ENCODE assay signal across 19 cellular contexts in genomic region chr17:76148015-76148326, GRCh38. TPM values are rescaled to one million over a fixed set of nuclear protein-coding genes. Genes with fewer than 3 reads are reported as not detected.
"Had no signal": no experiment of that assay in that cellular context is flagged by ENCODE, and none has a peak within 500 bp of the region (broad histone marks: within the 10 kb centered on the region; RNA-seq: fewer than 3 reads in every experiment).

No MANE protein-coding gene starts in this region.

- H3K27me3 Mint-ChIP-seq: activated B cell treated with CpG ODN at 0.5 μM for 24 hours; activated CD8-positive, alpha-beta T cell treated with anti-CD3 and anti-CD28 coated beads for 36 hours; naive thymus-derived CD8-positive, alpha-beta T cell; stimulated activated naive B cell treated with anti-CD40 and anti-IgM and Interleukin-4, amounts not matched to agents 10 μg/mL and 1 μg/mL and 100 μg/mL, for 72 hours had no signal

- H3K27me3 ChIP-seq: hepatocyte, right lobe of liver had no signal

- H3K4me1 ChIP-seq: parathyroid adenoma had no signal

- H3K36me3 ChIP-seq: right lobe of liver, thoracic aorta had no signal

- ATAC-seq: activated CD8-positive, alpha-beta T cell treated with anti-CD3 and anti-CD28 coated beads for 36 hours; activated T-cell treated with anti-CD3 and anti-CD28 coated beads, Interleukin-2, amount 50 U/mL, for 4 hours; naive thymus-derived CD8-positive, alpha-beta T cell; stimulated activated naive B cell treated with anti-CD40 and anti-IgM and Interleukin-4, amounts not matched to agents 10 μg/mL and 1 μg/mL and 100 μg/mL, for 72 hours had no signal

- H3K9me3 Mint-ChIP-seq: activated B cell treated with CpG ODN at 0.5 μM for 24 hours; activated CD8-positive, alpha-beta T cell treated with anti-CD3 and anti-CD28 coated beads for 36 hours; activated naive CD4-positive, alpha-beta T cell treated with anti-CD3 and anti-CD28 coated beads for 36 hours; activated T-cell treated with anti-CD3 and anti-CD28 coated beads, Interleukin-2, amount 50 U/mL, for 4 hours; naive thymus-derived CD8-positive, alpha-beta T cell; stimulated activated naive B cell treated with anti-CD40 and anti-IgM and Interleukin-4, amounts not matched to agents 10 μg/mL and 1 μg/mL and 100 μg/mL, for 72 hours had no signal

- H3K27ac Mint-ChIP-seq: activated B cell treated with CpG ODN at 0.5 μM for 24 hours; activated naive CD4-positive, alpha-beta T cell treated with anti-CD3 and anti-CD28 coated beads for 36 hours had no signal

- DNase-seq: activated B cell treated with CpG ODN at 0.5 μM for 24 hours; activated CD4-positive, alpha-beta T cell treated with anti-CD3 and anti-CD28 coated beads for 4 hours; activated CD8-positive, alpha-beta T cell treated with anti-CD3 and anti-CD28 coated beads for 36 hours; activated T-cell treated with anti-CD3 and anti-CD28 coated beads, Interleukin-2, amount 50 U/mL, for 4 hours; amniotic stem cell; effector memory CD4-positive, alpha-beta T cell; mesendoderm; naive thymus-derived CD8-positive, alpha-beta T cell; stimulated activated CD4-positive, alpha-beta T cell treated with anti-CD3 and anti-CD28 coated beads, Interleukin-4, amount 100 ng/mL, for 4 hours; stimulated activated naive B cell treated with anti-CD40 and anti-IgM and Interleukin-4, amounts not matched to agents 10 μg/mL and 1 μg/mL and 100 μg/mL, for 72 hours had no signal

- H3K36me3 Mint-ChIP-seq: stimulated activated naive B cell treated with anti-CD40 and anti-IgM and Interleukin-4, amounts not matched to agents 10 μg/mL and 1 μg/mL and 100 μg/mL, for 72 hours had no signal

- H2AFZ ChIP-seq: hepatocyte, parathyroid adenoma had no signal

- H3K27ac ChIP-seq: hepatocyte, parathyroid adenoma, right lobe of liver, thoracic aorta had no signal

- H3K4me2 ChIP-seq: hepatocyte, smooth muscle cell had no signal

- H3K4me3 ChIP-seq: hepatocyte, right lobe of liver, smooth muscle cell, thoracic aorta had no signal

- H3K79me2 ChIP-seq: hepatocyte, parathyroid adenoma had no signal

- H3K4me3 Mint-ChIP-seq: activated B cell treated with CpG ODN at 0.5 μM for 24 hours; activated CD8-positive, alpha-beta T cell treated with anti-CD3 and anti-CD28 coated beads for 36 hours; activated naive CD4-positive, alpha-beta T cell treated with anti-CD3 and anti-CD28 coated beads for 36 hours; activated T-cell treated with anti-CD3 and anti-CD28 coated beads, Interleukin-2, amount 50 U/mL, for 4 hours; stimulated activated naive B cell treated with anti-CD40 and anti-IgM and Interleukin-4, amounts not matched to agents 10 μg/mL and 1 μg/mL and 100 μg/mL, for 72 hours had no signal

- H3K9me3 ChIP-seq: right lobe of liver, thoracic aorta had no signal

RNA-seq across cellular contexts. Expression of gene FOXJ1, which starts 6.9 kb away (rescaled TPM):
- total RNA-seq: dermis blood vessel endothelial cell, mucosa of gallbladder, smooth muscle cell, thoracic aorta had no signal
- polyA plus RNA-seq: liver, smooth muscle cell had no signal
